Comparison of ENCODE assay signal across 18 cellular contexts in genomic region chr2:218036371-218036770, GRCh38. TPM values are rescaled to one million over a fixed set of nuclear protein-coding genes. Genes with fewer than 3 reads are reported as not detected.
DNase-seq lines count a peak whose midpoint lies in the region; ATAC-seq and TF ChIP-seq lines count a peak whose summit lies in the region.
"Had no signal": no experiment of that assay in that cellular context is flagged by ENCODE, and none has a peak within 500 bp of the region (broad histone marks: within the 10 kb centered on the region; RNA-seq: fewer than 3 reads in every experiment).

No MANE protein-coding gene starts in this region.

- H3K4me1 ChIP-seq in smooth muscle cell (ENCODE audit: low read depth) (peaks cover 8% of the 10 kb centered on the region), esophagus muscularis mucosa (peaks cover 4 to 16% (median 7%) of the 10 kb centered on the region in 4 donors)

- POLR2A ChIA-PET in activated CD8-positive, alpha-beta T cell treated with anti-CD3 and anti-CD28 coated beads, Interleukin-2, amount 10 ng/mL, durations not matched to agents 7 days and 5 days (lab: Charles Lee) = no interaction called here
- POLR2A ChIA-PET in activated CD8-positive, alpha-beta T cell treated with anti-CD3 and anti-CD28 coated beads for 36 hours (lab: Charles Lee) = no interaction called here

- H3K4me2 ChIP-seq in smooth muscle cell = no peak overlapping the region
- H3K4me2 ChIP-seq: PC-9 had no signal

- H3F3A ChIP-seq in smooth muscle cell (ENCODE audit: low read depth) = no peaks in the 10 kb centered on the region

- H3K27ac Mint-ChIP-seq in activated CD8-positive, alpha-beta T cell treated with anti-CD3 and anti-CD28 coated beads, Interleukin-2, amount 10 ng/mL, durations not matched to agents 7 days and 5 days = no peak overlapping the region
- H3K27ac Mint-ChIP-seq in activated CD8-positive, alpha-beta T cell treated with anti-CD3 and anti-CD28 coated beads for 36 hours = no peak overlapping the region
- H3K27ac Mint-ChIP-seq: type B pancreatic cell had no signal

- 54% methylated on average over 5 of the region's 5 CpGs for WGBS in smooth muscle cell (ENCODE audit: low lambda C conversion rate)
- WGBS in esophagus muscularis mucosa = 69% methylated on average over 5 of the region's 5 CpGs

- peaks cover 40% of the 10 kb centered on the region for H3K4me1 Mint-ChIP-seq in activated CD8-positive, alpha-beta T cell treated with anti-CD3 and anti-CD28 coated beads, Interleukin-2, amount 10 ng/mL, durations not matched to agents 7 days and 5 days (ENCODE audit: low read depth)
- H3K4me1 Mint-ChIP-seq in activated CD8-positive, alpha-beta T cell treated with anti-CD3 and anti-CD28 coated beads for 36 hours (ENCODE audit: low read depth) = peaks cover 7% of the 10 kb centered on the region

- H3K9me3 ChIP-seq in smooth muscle cell (replicated peaks; ENCODE audit: low read depth) = no peaks in the 10 kb centered on the region
- H3K9me3 ChIP-seq in esophagus muscularis mucosa = no peaks in the 10 kb centered on the region
- H3K9me3 ChIP-seq: body of pancreas, MG63 had no signal

- TF ChIP-seq CTCF in activated CD8-positive, alpha-beta T cell treated with anti-CD3 and anti-CD28 coated beads for 36 hours (IDR thresholded peaks at IDR 0.05) = no peak
- TF ChIP-seq CTCF in astrocyte of the cerebellum (IDR thresholded peaks at IDR 0.05; ENCODE audit: low read depth, low read length, missing control alignments) = peak; percentile 18
- peak; percentile 8 for TF ChIP-seq CTCF in smooth muscle cell (IDR thresholded peaks at IDR 0.05; ENCODE audit: borderline replicate concordance, insufficient read depth, poor library complexity, severe bottlenecking)
- TF ChIP-seq CTCF in esophagus muscularis mucosa (IDR thresholded peaks at IDR 0.05) = no peak

- H4K20me1 ChIP-seq in smooth muscle cell (ENCODE audit: low read depth) = no peaks in the 10 kb centered on the region

- no peaks in the 10 kb centered on the region for H3K9me3 Mint-ChIP-seq in activated CD8-positive, alpha-beta T cell treated with anti-CD3 and anti-CD28 coated beads, Interleukin-2, amount 10 ng/mL, durations not matched to agents 7 days and 5 days (ENCODE audit: insufficient read depth)
- H3K9me3 Mint-ChIP-seq in activated CD8-positive, alpha-beta T cell treated with anti-CD3 and anti-CD28 coated beads for 36 hours = no peaks in the 10 kb centered on the region
- H3K9me3 Mint-ChIP-seq: type B pancreatic cell had no signal

- no peak overlapping the region for H3K9ac ChIP-seq in smooth muscle cell (ENCODE audit: low read depth)

- intact Hi-C loops in activated CD8-positive, alpha-beta T cell treated with anti-CD3 and anti-CD28 coated beads for 36 hours (cut with micrococcal nuclease) = no loop called here
- intact Hi-C loops in esophagus muscularis mucosa (cut with DNase I) = loop anchor here (5.0 kb wide), 1 partner anchor 149 kb away; no protein-coding TSS in a partner anchor

- no peak overlapping the region for H2AFZ ChIP-seq in smooth muscle cell (ENCODE audit: low read depth)
- H2AFZ ChIP-seq: PC-9 had no signal

- peak; percentile 18 for DNase-seq in activated CD8-positive, alpha-beta T cell treated with anti-CD3 and anti-CD28 coated beads, Interleukin-2, amount 10 ng/mL, durations not matched to agents 7 days and 5 days
- DNase-seq in activated CD8-positive, alpha-beta T cell treated with anti-CD3 and anti-CD28 coated beads for 36 hours = no peak
- peak; percentile 5 for DNase-seq in M059J (ENCODE audit: low read depth)
- no peak for DNase-seq in astrocyte of the cerebellum (ENCODE audit: low read depth)
- no peak for DNase-seq in smooth muscle cell (lab: John Stamatoyannopoulos, UW; ENCODE audit: unreplicated experiment)
- DNase-seq in esophagus muscularis mucosa (ENCODE audit: extremely low spot score) = no peak
- DNase-seq in caudate nucleus (lab: John Stamatoyannopoulos, UW) = no peak
- DNase-seq in erythroblast (lab: John Stamatoyannopoulos, UW) = no peak
- DNase-seq: activated gamma-delta T cell treated with Interleukin-2 at 50 U/mL for 16 hours; body of pancreas; H7; MG63; NCI-H226; PC-9; stimulated activated CD4-positive, alpha-beta T cell treated with anti-CD3 and anti-CD28 coated beads, Interleukin-1b, Interleukin-23, amount 100 ng/mL, for 48 hours; T-helper 9 cell had no signal

- no peak overlapping the region for H3K27ac ChIP-seq in smooth muscle cell (ENCODE audit: low read depth)
- no peak overlapping the region for H3K27ac ChIP-seq in esophagus muscularis mucosa (replicated peaks in 1 of 4)
- H3K27ac ChIP-seq in caudate nucleus (ENCODE audit: low read depth, low read length) = no peak overlapping the region
- H3K27ac ChIP-seq: body of pancreas, PC-9 had no signal

- no peak overlapping the region for H3K4me3 Mint-ChIP-seq in activated CD8-positive, alpha-beta T cell treated with anti-CD3 and anti-CD28 coated beads, Interleukin-2, amount 10 ng/mL, durations not matched to agents 7 days and 5 days
- H3K4me3 Mint-ChIP-seq in activated CD8-positive, alpha-beta T cell treated with anti-CD3 and anti-CD28 coated beads for 36 hours = no peak overlapping the region
- H3K4me3 Mint-ChIP-seq: type B pancreatic cell had no signal

- ATAC-seq in activated CD8-positive, alpha-beta T cell treated with anti-CD3 and anti-CD28 coated beads, Interleukin-2, amount 10 ng/mL, durations not matched to agents 7 days and 5 days = no peak
- no peak for ATAC-seq in activated CD8-positive, alpha-beta T cell treated with anti-CD3 and anti-CD28 coated beads for 36 hours
- ATAC-seq: body of pancreas had no signal

- H3K36me3 ChIP-seq in smooth muscle cell (ENCODE audit: low read depth) (no peaks in the 10 kb centered on the region), esophagus muscularis mucosa (no peaks in the 10 kb centered on the region)
- H3K36me3 ChIP-seq: MG63 had no signal

- peaks cover 7% of the 10 kb centered on the region for H3K27me3 Mint-ChIP-seq in activated CD8-positive, alpha-beta T cell treated with anti-CD3 and anti-CD28 coated beads, Interleukin-2, amount 10 ng/mL, durations not matched to agents 7 days and 5 days (ENCODE audit: low read depth)
- peaks cover 8% of the 10 kb centered on the region for H3K27me3 Mint-ChIP-seq in activated CD8-positive, alpha-beta T cell treated with anti-CD3 and anti-CD28 coated beads for 36 hours

- peaks cover 4% of the 10 kb centered on the region for H3K36me3 Mint-ChIP-seq in activated CD8-positive, alpha-beta T cell treated with anti-CD3 and anti-CD28 coated beads, Interleukin-2, amount 10 ng/mL, durations not matched to agents 7 days and 5 days (ENCODE audit: low read depth)
- no peaks in the 10 kb centered on the region for H3K36me3 Mint-ChIP-seq in activated CD8-positive, alpha-beta T cell treated with anti-CD3 and anti-CD28 coated beads for 36 hours (ENCODE audit: low read depth)
- H3K36me3 Mint-ChIP-seq: type B pancreatic cell had no signal

- in situ Hi-C loops in astrocyte of the cerebellum (cut with HindIII; ENCODE audit: low sequenced_read_pairs) = loop anchor here (5.0 kb wide), 1 partner anchor 249 kb away; no protein-coding TSS in a partner anchor

- no peaks in the 10 kb centered on the region for H3K79me2 ChIP-seq in smooth muscle cell (ENCODE audit: low read depth)

- H3K4me3 ChIP-seq in astrocyte of the cerebellum (ENCODE audit: low read depth, low read length) (no peak overlapping the region), smooth muscle cell (no peak overlapping the region), esophagus muscularis mucosa (no peak overlapping the region)
- H3K4me3 ChIP-seq: body of pancreas, MG63, PC-9 had no signal

- CTCF ChIA-PET in activated CD8-positive, alpha-beta T cell treated with anti-CD3 and anti-CD28 coated beads, Interleukin-2, amount 10 ng/mL, durations not matched to agents 7 days and 5 days (lab: Charles Lee) = interaction anchor here (1.1 to 2.6 kb wide), 4 partner anchors 31 to 251 kb away, joined by 3 to 15 read pairs (median 4); partner anchors contain the start of gene RUFY4
- CTCF ChIA-PET in activated CD8-positive, alpha-beta T cell treated with anti-CD3 and anti-CD28 coated beads for 36 hours (lab: Charles Lee) = interaction anchor here (1.1 to 2.0 kb wide), 5 partner anchors 10 to 251 kb away, joined by 4 to 8 read pairs (median 6); no protein-coding TSS in a partner anchor

- no peak for TF ChIP-seq EP300 in esophagus muscularis mucosa (IDR thresholded peaks at IDR 0.05)

- TF ChIP-seq POLR2A in esophagus muscularis mucosa (IDR thresholded peaks at IDR 0.05; ENCODE audit: low read depth) = no peak
- no peak for TF ChIP-seq POLR2A in erythroblast (IDR thresholded peaks at IDR 0.05; ENCODE audit: low read length)

- H3K27me3 ChIP-seq in smooth muscle cell (ENCODE audit: low read depth) (peaks cover 47% of the 10 kb centered on the region), esophagus muscularis mucosa (peaks cover 0 to 14% (median 0%) of the 10 kb centered on the region in 4 donors)
- H3K27me3 ChIP-seq: body of pancreas had no signal

RNA-seq across cellular contexts. Expression of gene RUFY4, which starts 32.7 kb away (rescaled TPM):
- total RNA-seq in activated CD8-positive, alpha-beta T cell treated with anti-CD3 and anti-CD28 coated beads, Interleukin-2, amount 10 ng/mL, durations not matched to agents 7 days and 5 days = under 1 TPM; 0.55 to 0.81 TPM
- under 1 TPM; 0.76 to 0.88 TPM for total RNA-seq in activated CD8-positive, alpha-beta T cell treated with anti-CD3 and anti-CD28 coated beads for 36 hours
- total RNA-seq in M059J (2014; rRNA removed; shearing (Covaris generic)) = not detected in 2 replicates
- total RNA-seq in smooth muscle cell (not detected in 2 replicates), esophagus muscularis mucosa (under 1 TPM in 1 of 4 donors, not detected in 3; 0.11 TPM)
- polyA plus RNA-seq in smooth muscle cell = 0.10 TPM in 1 of 2 replicates, not detected in the other
- total RNA-seq: body of pancreas, Daoy, H7, PC-9 had no signal

RNA-seq across cellular contexts. Expression of gene TNS1, which starts 33.6 kb away (rescaled TPM):
- 10 to 100 TPM; 28.9 to 29.8 TPM for total RNA-seq in activated CD8-positive, alpha-beta T cell treated with anti-CD3 and anti-CD28 coated beads, Interleukin-2, amount 10 ng/mL, durations not matched to agents 7 days and 5 days
- total RNA-seq in activated CD8-positive, alpha-beta T cell treated with anti-CD3 and anti-CD28 coated beads for 36 hours = 1 to 10 TPM; 1.8 to 2.0 TPM
- total RNA-seq in M059J (2014; rRNA removed; shearing (Covaris generic)) = 2.6 and 3.5 TPM in 2 replicates
- 61.5 and 67.7 TPM in 2 replicates for total RNA-seq in smooth muscle cell
- polyA plus RNA-seq in smooth muscle cell = 45.0 and 52.3 TPM in 2 replicates
- total RNA-seq in esophagus muscularis mucosa = 1,000 to 10,000 TPM; 1,001 to 2,170 (median 1,411) TPM

Comparison
In these comparisons a context has a peak if more than half of its experiments do, and no peak if none do; other contexts are left out.
1. DNase-seq: peak in activated CD8-positive, alpha-beta T cell treated with anti-CD3 and anti-CD28 coated beads, Interleukin-2, amount 10 ng/mL, durations not matched to agents 7 days and 5 days (single experiment) and M059J (single experiment); none in activated CD8-positive, alpha-beta T cell treated with anti-CD3 and anti-CD28 coated beads for 36 hours (single experiment), astrocyte of the cerebellum (single experiment), smooth muscle cell (single experiment), esophagus muscularis mucosa (single experiment), caudate nucleus (0 of 61) and erythroblast (0 of 2).
2. CTCF ChIP-seq: peak in astrocyte of the cerebellum (single experiment) and smooth muscle cell (single experiment); none in activated CD8-positive, alpha-beta T cell treated with anti-CD3 and anti-CD28 coated beads for 36 hours (single experiment) and esophagus muscularis mucosa (0 of 3).
3. RNA of gene TNS1, which starts 33.6 kb away (total RNA-seq): 1,001 to 2,170 TPM in esophagus muscularis mucosa; 61.5 to 67.7 TPM in smooth muscle cell, 28.9 to 29.8 TPM in activated CD8-positive, alpha-beta T cell treated with anti-CD3 and anti-CD28 coated beads, Interleukin-2, amount 10 ng/mL, durations not matched to agents 7 days and 5 days, 2.6 to 3.5 TPM in M059J and 1.8 to 2.0 TPM in activated CD8-positive, alpha-beta T cell treated with anti-CD3 and anti-CD28 coated beads for 36 hours; every median in the first group is over 10 times any median in the second.